In the genomic region with DNA sequence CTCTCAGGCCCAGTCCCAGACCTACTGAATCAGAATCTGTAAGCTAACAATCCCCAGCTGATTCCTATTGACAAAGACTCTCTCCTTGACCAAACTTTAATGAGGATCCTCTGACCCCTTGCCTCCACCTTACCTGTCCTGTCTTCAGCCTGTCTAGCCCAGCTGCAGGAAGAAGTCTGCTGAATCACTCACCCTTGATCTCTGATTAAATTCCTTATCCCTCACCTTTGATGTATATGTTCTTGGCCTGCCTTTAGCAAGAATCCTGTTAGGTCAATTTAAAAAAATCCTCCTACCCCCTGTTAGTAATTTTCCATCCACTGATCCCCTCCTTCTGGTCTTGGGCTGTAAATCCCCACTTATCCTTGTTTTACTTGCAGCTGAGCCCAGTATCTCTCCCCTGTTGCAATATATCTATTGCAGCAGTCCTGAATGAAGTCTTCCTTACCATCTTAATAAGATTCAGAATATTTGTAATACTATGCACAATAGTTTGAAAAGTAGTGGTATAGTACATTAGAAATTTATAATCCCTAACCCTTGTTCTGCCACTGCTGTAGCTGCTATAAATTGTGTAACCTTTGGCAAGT, we compare ENCODE assay signal across 15 cellular contexts. TPM values are rescaled to one million over a fixed set of nuclear protein-coding genes. Genes with fewer than 3 reads are reported as not detected.
A peak's percentile ranks its signal among the peaks of the same experiment; 100 is the strongest.
DNase-seq lines count a peak whose midpoint lies in the region; ATAC-seq and TF ChIP-seq lines count a peak whose summit lies in the region.
"Had no signal": no experiment of that assay in that cellular context is flagged by ENCODE, and none has a peak within 500 bp of the region (broad histone marks: within the 10 kb centered on the region; RNA-seq: fewer than 3 reads in every experiment).

No MANE protein-coding gene starts in this region.

- no peak; the same call in 1 of the 2 replicates for ATAC-seq in WTC11
- ATAC-seq in GM19452 (IDR thresholded peaks at IDR 0.05; ENCODE audit: unreplicated experiment), result no peak

- in situ Hi-C loops in GM13976 (cut with MboI; ENCODE audit: low sequenced_read_pairs, unreplicated experiment), result no loop called here
- in situ Hi-C loops in KBM-7 (cut with MboI; ENCODE audit: low pct_unique_long_range_greater_than_20kb, low sequenced_read_pairs), result no loop called here

- TF ChIP-seq CTCF in WTC11 (IDR thresholded peaks at IDR 0.05), result no peak
- no peak for TF ChIP-seq CTCF in fibroblast of villous mesenchyme (IDR thresholded peaks at IDR 0.05; ENCODE audit: insufficient read depth, low read depth, low read length)
- no peak for TF ChIP-seq CTCF in GM13976 (IDR thresholded peaks at IDR 0.05; ENCODE audit: borderline replicate concordance, control extremely low read depth, extremely low read depth, insufficient read depth, missing control alignments)

- H3K9me3 Mint-ChIP-seq in WTC11, result no peaks in the 10 kb centered on the region
- H3K9me3 Mint-ChIP-seq: CD4-positive, alpha-beta T cell; stimulated activated naive CD8-positive, alpha-beta T cell treated with anti-CD3 and anti-CD28 coated beads, Interleukin-15, amount 100 ng/mL, for 72 hours had no signal

- H3K4me3 ChIP-seq in fibroblast of villous mesenchyme (ENCODE audit: low read depth, low read length), result no peak overlapping the region
- H3K4me3 ChIP-seq: heart left ventricle, vagina had no signal

- CTCF ChIA-PET in WTC11 (lab: Charles Lee), result interaction anchor here (0.6 kb wide), 1 partner anchor 13 kb away, joined by 3 read pairs; no protein-coding TSS in a partner anchor

- no peak overlapping the region for H3K27ac Mint-ChIP-seq in WTC11
- H3K27ac Mint-ChIP-seq: CD4-positive, alpha-beta T cell; stimulated activated naive CD8-positive, alpha-beta T cell treated with anti-CD3 and anti-CD28 coated beads, Interleukin-15, amount 100 ng/mL, for 72 hours had no signal

- no peaks in the 10 kb centered on the region for H3K27me3 Mint-ChIP-seq in WTC11 (ENCODE audit: low read depth)
- H3K27me3 Mint-ChIP-seq: CD4-positive, alpha-beta T cell had no signal

- peak; percentile 48 for DNase-seq in LHCN-M2 (ENCODE audit: low read depth)
- DNase-seq in WTC11 (ENCODE audit: low spot score), result no peak
- peak; percentile 64 for DNase-seq in fibroblast of villous mesenchyme (ENCODE audit: low read depth)
- no peak for DNase-seq in GM13976 (ENCODE audit: low spot score)
- DNase-seq in KBM-7, result no peak
- DNase-seq in activated gamma-delta T cell treated with Interleukin-2 at 50 U/mL for 16 hours, result no peak
- DNase-seq: activated CD4-positive, CD25-positive, alpha-beta regulatory T cell treated with anti-CD3 and anti-CD28 coated beads, Interleukin-2, amount 50 U/mL, for 72 hours; CD4-positive, alpha-beta T cell; effector CD8-positive, alpha-beta T cell; heart left ventricle; KG1; stimulated activated CD4-positive, alpha-beta T cell treated with anti-CD3 and anti-CD28 coated beads, Interleukin-12 subunit alpha, Interleukin-12 subunit beta, amount 100 ng/mL, for 4 hours; stimulated activated naive CD8-positive, alpha-beta T cell treated with anti-CD3 and anti-CD28 coated beads, Interleukin-15, amount 100 ng/mL, for 72 hours had no signal

- POLR2A ChIA-PET in WTC11 (lab: Charles Lee), result no interaction called here

- H3K4me1 Mint-ChIP-seq in WTC11, result peaks cover 23% of the 10 kb centered on the region
- H3K4me1 Mint-ChIP-seq: stimulated activated naive CD8-positive, alpha-beta T cell treated with anti-CD3 and anti-CD28 coated beads, Interleukin-15, amount 100 ng/mL, for 72 hours had no signal

- no peak overlapping the region for H3K4me3 Mint-ChIP-seq in WTC11
- H3K4me3 Mint-ChIP-seq: CD4-positive, alpha-beta T cell; stimulated activated naive CD8-positive, alpha-beta T cell treated with anti-CD3 and anti-CD28 coated beads, Interleukin-15, amount 100 ng/mL, for 72 hours had no signal

- no peaks in the 10 kb centered on the region for H3K36me3 Mint-ChIP-seq in WTC11

TF ChIP-seq in WTC11, 78 proteins besides CTCF, POLR2A, EP300 and RAD21:
- 0 out of 2 replicates have a peak, but pooled peaks have one; percentile 32 for TF ChIP-seq PRDM15 (CRISPR knock-in tag; IDR thresholded peaks at IDR 0.05)
- TF ChIP-seq NR1H2 (CRISPR knock-in tag; IDR thresholded peaks at IDR 0.05), result no peak

RNA-seq across cellular contexts. Expression of gene MYH15, which starts 39.0 kb away (rescaled TPM):
- 5.2 and 5.6 TPM in 2 replicates for total RNA-seq in LHCN-M2 (2014; rRNA removed)
- polyA plus RNA-seq in LHCN-M2 (2012), result 0.22 TPM
- 0.09 to 0.16 TPM (median 0.14 TPM) in 3 replicates for total RNA-seq in WTC11 (2021)
- total RNA-seq in fibroblast of villous mesenchyme, result under 0.01 TPM in 2 replicates
- total RNA-seq: vagina had no signal

Comparison
In these comparisons a context has a peak if more than half of its experiments do, and no peak if none do; other contexts are left out.
1. DNase-seq: peak in LHCN-M2 (single experiment) and fibroblast of villous mesenchyme (single experiment); none in WTC11 (single experiment), GM13976 (single experiment), KBM-7 (single experiment) and activated gamma-delta T cell treated with Interleukin-2 at 50 U/mL for 16 hours (single experiment).